Comparison of ENCODE assay signal across 10 cellular contexts in the genomic region with DNA sequence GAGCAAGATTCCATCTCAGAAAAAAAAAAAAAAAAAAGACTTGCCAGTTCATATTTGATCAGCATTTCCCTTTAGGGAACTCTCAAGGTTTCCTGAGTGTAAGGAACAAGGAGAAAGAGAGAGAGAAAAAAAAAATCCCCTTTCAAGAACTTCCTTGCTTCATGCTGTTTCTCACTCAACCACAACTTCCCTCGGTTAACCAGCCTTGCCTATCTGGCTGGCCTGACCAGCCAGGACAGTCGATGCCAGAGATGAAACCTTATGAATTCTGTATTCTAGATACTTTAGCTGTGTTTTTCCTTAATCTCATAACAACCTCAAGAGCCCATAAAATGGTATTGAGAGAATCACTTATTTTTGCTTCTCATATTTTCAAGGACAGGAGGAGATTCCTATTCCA. TPM values are rescaled to one million over a fixed set of nuclear protein-coding genes. Genes with fewer than 3 reads are reported as not detected.
DNase-seq lines count a peak whose midpoint lies in the region; ATAC-seq and TF ChIP-seq lines count a peak whose summit lies in the region.
"Had no signal": no experiment of that assay in that cellular context is flagged by ENCODE, and none has a peak within 500 bp of the region (broad histone marks: within the 10 kb centered on the region; RNA-seq: fewer than 3 reads in every experiment).

No MANE protein-coding gene starts in this region.

- CTCF ChIA-PET in activated CD8-positive, alpha-beta T cell treated with anti-CD3 and anti-CD28 coated beads, Interleukin-2, amount 10 ng/mL, durations not matched to agents 7 days and 5 days (lab: Charles Lee) = interaction anchor here (1.0 to 5.0 kb wide), 10 partner anchors 9 to 1471 kb away, joined by 3 to 100 read pairs (median 3); no protein-coding TSS in a partner anchor

- H3K36me3 ChIP-seq in BLaER1 = no peaks in the 10 kb centered on the region
- no peaks in the 10 kb centered on the region for H3K36me3 ChIP-seq in ovary

- peaks cover 17% of the 10 kb centered on the region for H4K20me1 ChIP-seq in BLaER1

- in situ Hi-C loops in ACHN (cut with HindIII; ENCODE audit: low pct_ligation_motif_present, low pct_unique_long_range_greater_than_20kb, low sequenced_read_pairs) = no loop called here

- DNase-seq in HFFc6 (no peak), medulla oblongata (ENCODE audit: extremely low spot score) (peak; percentile 41), ovary (no peak), ACHN (no peak)
- peak; percentile 56 for DNase-seq in activated CD8-positive, alpha-beta T cell treated with anti-CD3 and anti-CD28 coated beads, Interleukin-2, amount 10 ng/mL, durations not matched to agents 7 days and 5 days
- DNase-seq: body of pancreas, SK-N-SH had no signal

- no peak overlapping the region for H3K4me3 Mint-ChIP-seq in HFFc6
- peak overlapping the region; percentile 70 for H3K4me3 Mint-ChIP-seq in activated CD8-positive, alpha-beta T cell treated with anti-CD3 and anti-CD28 coated beads, Interleukin-2, amount 10 ng/mL, durations not matched to agents 7 days and 5 days

- TF ChIP-seq EP300 in ovary (IDR thresholded peaks at IDR 0.05) = no peak

- peaks cover 35% of the 10 kb centered on the region for H3K4me1 Mint-ChIP-seq in HFFc6 (ENCODE audit: low read depth)
- peaks cover 60% of the 10 kb centered on the region for H3K4me1 Mint-ChIP-seq in activated CD8-positive, alpha-beta T cell treated with anti-CD3 and anti-CD28 coated beads, Interleukin-2, amount 10 ng/mL, durations not matched to agents 7 days and 5 days (ENCODE audit: low read depth)

- no peak for TF ChIP-seq CTCF in HFFc6 (IDR thresholded peaks at IDR 0.05)
- TF ChIP-seq CTCF in ovary (IDR thresholded peaks at IDR 0.05) = no peak

- H3K4me1 ChIP-seq in BLaER1 = peaks cover 62% of the 10 kb centered on the region
- H3K4me1 ChIP-seq in ovary (ENCODE audit: insufficient read depth) = peaks cover 7% of the 10 kb centered on the region

- peak overlapping the region; percentile 85 for H3K27ac Mint-ChIP-seq in HFFc6
- peak overlapping the region; percentile 98 for H3K27ac Mint-ChIP-seq in activated CD8-positive, alpha-beta T cell treated with anti-CD3 and anti-CD28 coated beads, Interleukin-2, amount 10 ng/mL, durations not matched to agents 7 days and 5 days

- H3K27me3 ChIP-seq in BLaER1 (no peaks in the 10 kb centered on the region), ovary (no peaks in the 10 kb centered on the region)
- H3K27me3 ChIP-seq: body of pancreas had no signal

- WGBS in ovary, 3 donors = 7 to 32% (median 13%) methylated on average over 2 of the region's 2 CpGs

- H3K36me3 Mint-ChIP-seq in HFFc6 (ENCODE audit: low read depth) = peaks cover 11% of the 10 kb centered on the region
- peaks cover 7% of the 10 kb centered on the region for H3K36me3 Mint-ChIP-seq in activated CD8-positive, alpha-beta T cell treated with anti-CD3 and anti-CD28 coated beads, Interleukin-2, amount 10 ng/mL, durations not matched to agents 7 days and 5 days (ENCODE audit: low read depth)

- H3K4me3 ChIP-seq in BLaER1 = no peak overlapping the region
- no peak overlapping the region for H3K4me3 ChIP-seq in ovary
- H3K4me3 ChIP-seq: body of pancreas had no signal

- no peak for ATAC-seq in activated CD8-positive, alpha-beta T cell treated with anti-CD3 and anti-CD28 coated beads, Interleukin-2, amount 10 ng/mL, durations not matched to agents 7 days and 5 days
- ATAC-seq in HG03469 (IDR thresholded peaks at IDR 0.05; ENCODE audit: unreplicated experiment) (no peak), GM18498 (IDR thresholded peaks at IDR 0.05; ENCODE audit: unreplicated experiment) (no peak)
- ATAC-seq: body of pancreas had no signal

- POLR2A ChIA-PET in activated CD8-positive, alpha-beta T cell treated with anti-CD3 and anti-CD28 coated beads, Interleukin-2, amount 10 ng/mL, durations not matched to agents 7 days and 5 days (lab: Charles Lee) = interaction anchor here (0.9 to 3.8 kb wide), 9 partner anchors 9 to 258 kb away, joined by 4 to 33 read pairs (median 5); a partner anchor contains a TSS

- peak overlapping the region; percentile 33; the same call in 1 of the 2 replicates for H3K9ac ChIP-seq in BLaER1
- H3K9ac ChIP-seq: SK-N-SH had no signal

- 0 out of 2 replicates have a peak, but pooled peaks cover 4% of the 10 kb centered on the region for H3K9me3 Mint-ChIP-seq in HFFc6
- no peaks in the 10 kb centered on the region for H3K9me3 Mint-ChIP-seq in activated CD8-positive, alpha-beta T cell treated with anti-CD3 and anti-CD28 coated beads, Interleukin-2, amount 10 ng/mL, durations not matched to agents 7 days and 5 days (ENCODE audit: insufficient read depth)

- H3K9me3 ChIP-seq in BLaER1 (no peaks in the 10 kb centered on the region), ovary (no peaks in the 10 kb centered on the region)
- H3K9me3 ChIP-seq: body of pancreas, SK-N-SH had no signal

- TF ChIP-seq POLR2A in ovary (IDR thresholded peaks at IDR 0.05) = no peak

- H3K27me3 Mint-ChIP-seq in HFFc6 (ENCODE audit: insufficient read depth) = no peaks in the 10 kb centered on the region
- no peaks in the 10 kb centered on the region for H3K27me3 Mint-ChIP-seq in activated CD8-positive, alpha-beta T cell treated with anti-CD3 and anti-CD28 coated beads, Interleukin-2, amount 10 ng/mL, durations not matched to agents 7 days and 5 days (ENCODE audit: low read depth)

- H3K4me2 ChIP-seq in BLaER1 = peak overlapping the region; percentile 65
- H3K4me2 ChIP-seq: SK-N-SH had no signal

- intact Hi-C loops in ovary (cut with DNase I) = loop anchor here in 2 of 4 donors (10.0 kb wide), 3 partner anchors 78 to 368 kb away; a partner anchor contains a TSS

- H3K27ac ChIP-seq in BLaER1 (peak overlapping the region; percentile 67), ovary (no peak overlapping the region)

RNA-seq across cellular contexts. Expression of a gene that starts 2.6 kb away (rescaled TPM):
- 10 to 100 TPM; 18.6 to 30.3 (median 25.0) TPM for total RNA-seq in HFFc6 (2021; fragmentation: NEBNext Ultra II Directional; extraction: Animal tissue kit (Norgen Biotek cat#: 25700))
- total RNA-seq in activated CD8-positive, alpha-beta T cell treated with anti-CD3 and anti-CD28 coated beads, Interleukin-2, amount 10 ng/mL, durations not matched to agents 7 days and 5 days = 10 to 100 TPM; 56.1 to 59.1 TPM
- total RNA-seq in ovary = 10 to 100 TPM; 16.4 to 38.5 (median 30.0) TPM
- polyA plus RNA-seq in ovary = 10 to 100 TPM; 15.2 to 35.3 TPM

Comparison
In these comparisons a context has a peak if more than half of its experiments do, and no peak if none do; other contexts are left out.
1. DNase-seq: peak in activated CD8-positive, alpha-beta T cell treated with anti-CD3 and anti-CD28 coated beads, Interleukin-2, amount 10 ng/mL, durations not matched to agents 7 days and 5 days (single experiment) and medulla oblongata (single experiment); none in HFFc6 (single experiment), ovary (0 of 5) and ACHN (single experiment).